1 cellular context compared by ENCODE assay signal in the genomic region with DNA sequence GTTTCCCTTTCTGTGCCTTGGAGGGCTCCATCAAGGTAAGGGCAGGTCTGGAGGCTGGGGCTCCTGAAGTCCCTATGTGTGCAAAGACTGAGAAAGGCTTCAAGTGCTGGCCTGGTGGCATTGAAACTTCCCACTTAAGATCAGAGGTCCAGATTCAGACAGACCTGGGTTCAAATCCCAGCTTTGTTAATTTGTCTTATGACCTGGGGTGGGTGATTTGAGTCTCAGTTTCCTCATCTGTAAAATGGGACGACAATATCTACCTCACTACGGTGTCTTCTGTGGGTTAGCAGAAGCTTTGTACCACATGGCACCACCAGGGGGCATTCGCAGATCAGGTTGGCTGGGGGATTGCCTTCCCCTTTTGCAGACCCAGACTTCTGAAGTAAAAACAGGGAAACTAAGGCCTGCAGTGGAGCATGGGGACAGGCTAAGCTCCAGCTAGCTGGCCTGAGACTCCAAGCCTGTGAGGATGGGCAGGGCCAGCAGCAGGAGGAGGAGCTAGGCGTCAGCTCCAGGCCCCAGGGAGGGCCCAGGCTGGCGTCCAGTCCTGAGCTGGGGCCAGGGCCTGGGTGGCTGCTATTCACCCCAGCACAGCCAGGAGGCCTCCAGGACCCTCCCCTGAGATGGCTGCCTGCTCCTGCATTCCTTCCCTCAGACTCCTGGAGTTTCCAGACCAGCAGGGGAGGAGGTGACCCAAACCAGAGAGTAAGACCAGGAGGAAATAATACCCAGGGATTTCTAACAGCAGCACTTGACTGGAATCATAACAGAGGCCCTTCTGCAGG.
TF ChIP-seq lines count a peak whose summit lies in the region.

No MANE protein-coding gene starts in this region.

TF ChIP-seq in HEK293, 187 proteins besides CTCF, POLR2A, EP300 and RAD21 (continued from another document):
- TF ChIP-seq, protein P1, sequence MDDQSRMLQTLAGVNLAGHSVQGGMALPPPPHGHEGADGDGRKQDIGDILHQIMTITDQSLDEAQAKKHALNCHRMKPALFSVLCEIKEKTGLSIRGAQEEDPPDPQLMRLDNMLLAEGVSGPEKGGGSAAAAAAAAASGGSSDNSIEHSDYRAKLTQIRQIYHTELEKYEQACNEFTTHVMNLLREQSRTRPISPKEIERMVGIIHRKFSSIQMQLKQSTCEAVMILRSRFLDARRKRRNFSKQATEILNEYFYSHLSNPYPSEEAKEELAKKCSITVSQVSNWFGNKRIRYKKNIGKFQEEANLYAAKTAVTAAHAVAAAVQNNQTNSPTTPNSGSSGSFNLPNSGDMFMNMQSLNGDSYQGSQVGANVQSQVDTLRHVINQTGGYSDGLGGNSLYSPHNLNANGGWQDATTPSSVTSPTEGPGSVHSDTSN (CRISPR knock-in tag; IDR thresholded peaks at IDR 0.05), result peak; percentile 24; the same call in 1 of the 2 replicates
- TF ChIP-seq SP7 (tag by site-specific recombination; IDR thresholded peaks at IDR 0.05), result peak; percentile 33; the same call in 1 of the 2 replicates
- peak; percentile 31; the same call in 1 of the 2 replicates for TF ChIP-seq ZNF664 (tag by site-specific recombination; IDR thresholded peaks at IDR 0.05)
- TF ChIP-seq ZNF830 (tag by site-specific recombination; IDR thresholded peaks at IDR 0.05; ENCODE audit: low read depth), result no peak
- TF ChIP-seq, protein P2, sequence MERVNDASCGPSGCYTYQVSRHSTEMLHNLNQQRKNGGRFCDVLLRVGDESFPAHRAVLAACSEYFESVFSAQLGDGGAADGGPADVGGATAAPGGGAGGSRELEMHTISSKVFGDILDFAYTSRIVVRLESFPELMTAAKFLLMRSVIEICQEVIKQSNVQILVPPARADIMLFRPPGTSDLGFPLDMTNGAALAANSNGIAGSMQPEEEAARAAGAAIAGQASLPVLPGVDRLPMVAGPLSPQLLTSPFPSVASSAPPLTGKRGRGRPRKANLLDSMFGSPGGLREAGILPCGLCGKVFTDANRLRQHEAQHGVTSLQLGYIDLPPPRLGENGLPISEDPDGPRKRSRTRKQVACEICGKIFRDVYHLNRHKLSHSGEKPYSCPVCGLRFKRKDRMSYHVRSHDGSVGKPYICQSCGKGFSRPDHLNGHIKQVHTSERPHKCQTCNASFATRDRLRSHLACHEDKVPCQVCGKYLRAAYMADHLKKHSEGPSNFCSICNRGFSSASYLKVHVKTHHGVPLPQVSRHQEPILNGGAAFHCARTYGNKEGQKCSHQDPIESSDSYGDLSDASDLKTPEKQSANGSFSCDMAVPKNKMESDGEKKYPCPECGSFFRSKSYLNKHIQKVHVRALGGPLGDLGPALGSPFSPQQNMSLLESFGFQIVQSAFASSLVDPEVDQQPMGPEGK (tag by site-specific recombination; IDR thresholded peaks at IDR 0.05), result peak; percentile 65
- peak; percentile 36 for TF ChIP-seq ZNF335 (tag by site-specific recombination; conservative IDR thresholded peaks at IDR 0.05)
- peak; percentile 98 for TF ChIP-seq ZNF121 (tag by site-specific recombination; IDR thresholded peaks at IDR 0.05)
- 0 out of 2 replicates have a peak, but pooled peaks have one; percentile 48 for TF ChIP-seq ZNF2 (tag by site-specific recombination; IDR thresholded peaks at IDR 0.05)
- peak; percentile 73 for TF ChIP-seq ZIC2 (tag by site-specific recombination; IDR thresholded peaks at IDR 0.05)
- no peak for TF ChIP-seq EGR2 (tag by site-specific recombination; IDR thresholded peaks at IDR 0.05; ENCODE audit: low read depth)
- TF ChIP-seq, protein P3, sequence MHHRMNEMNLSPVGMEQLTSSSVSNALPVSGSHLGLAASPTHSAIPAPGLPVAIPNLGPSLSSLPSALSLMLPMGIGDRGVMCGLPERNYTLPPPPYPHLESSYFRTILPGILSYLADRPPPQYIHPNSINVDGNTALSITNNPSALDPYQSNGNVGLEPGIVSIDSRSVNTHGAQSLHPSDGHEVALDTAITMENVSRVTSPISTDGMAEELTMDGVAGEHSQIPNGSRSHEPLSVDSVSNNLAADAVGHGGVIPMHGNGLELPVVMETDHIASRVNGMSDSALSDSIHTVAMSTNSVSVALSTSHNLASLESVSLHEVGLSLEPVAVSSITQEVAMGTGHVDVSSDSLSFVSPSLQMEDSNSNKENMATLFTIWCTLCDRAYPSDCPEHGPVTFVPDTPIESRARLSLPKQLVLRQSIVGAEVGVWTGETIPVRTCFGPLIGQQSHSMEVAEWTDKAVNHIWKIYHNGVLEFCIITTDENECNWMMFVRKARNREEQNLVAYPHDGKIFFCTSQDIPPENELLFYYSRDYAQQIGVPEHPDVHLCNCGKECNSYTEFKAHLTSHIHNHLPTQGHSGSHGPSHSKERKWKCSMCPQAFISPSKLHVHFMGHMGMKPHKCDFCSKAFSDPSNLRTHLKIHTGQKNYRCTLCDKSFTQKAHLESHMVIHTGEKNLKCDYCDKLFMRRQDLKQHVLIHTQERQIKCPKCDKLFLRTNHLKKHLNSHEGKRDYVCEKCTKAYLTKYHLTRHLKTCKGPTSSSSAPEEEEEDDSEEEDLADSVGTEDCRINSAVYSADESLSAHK (tag by site-specific recombination; IDR thresholded peaks at IDR 0.05), result peak; percentile 43; the same call in 1 of the 2 replicates
- TF ChIP-seq ZSCAN30 (tag by site-specific recombination; IDR thresholded peaks at IDR 0.05), result peak; percentile 78
- TF ChIP-seq GLIS1 (tag by site-specific recombination; IDR thresholded peaks at IDR 0.05), result peak; percentile 90
- no peak for TF ChIP-seq ZNF350 (tag by site-specific recombination; IDR thresholded peaks at IDR 0.05)
- TF ChIP-seq, protein P4, sequence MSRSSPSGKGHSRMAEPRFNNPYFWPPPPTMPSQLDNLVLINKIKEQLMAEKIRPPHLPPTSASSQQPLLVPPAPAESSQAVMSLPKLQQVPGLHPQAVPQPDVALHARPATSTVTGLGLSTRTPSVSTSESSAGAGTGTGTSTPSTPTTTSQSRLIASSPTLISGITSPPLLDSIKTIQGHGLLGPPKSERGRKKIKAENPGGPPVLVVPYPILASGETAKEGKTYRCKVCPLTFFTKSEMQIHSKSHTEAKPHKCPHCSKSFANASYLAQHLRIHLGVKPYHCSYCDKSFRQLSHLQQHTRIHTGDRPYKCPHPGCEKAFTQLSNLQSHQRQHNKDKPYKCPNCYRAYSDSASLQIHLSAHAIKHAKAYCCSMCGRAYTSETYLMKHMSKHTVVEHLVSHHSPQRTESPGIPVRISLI (tag by site-specific recombination; IDR thresholded peaks at IDR 0.05), result no peak
- TF ChIP-seq, protein P5, sequence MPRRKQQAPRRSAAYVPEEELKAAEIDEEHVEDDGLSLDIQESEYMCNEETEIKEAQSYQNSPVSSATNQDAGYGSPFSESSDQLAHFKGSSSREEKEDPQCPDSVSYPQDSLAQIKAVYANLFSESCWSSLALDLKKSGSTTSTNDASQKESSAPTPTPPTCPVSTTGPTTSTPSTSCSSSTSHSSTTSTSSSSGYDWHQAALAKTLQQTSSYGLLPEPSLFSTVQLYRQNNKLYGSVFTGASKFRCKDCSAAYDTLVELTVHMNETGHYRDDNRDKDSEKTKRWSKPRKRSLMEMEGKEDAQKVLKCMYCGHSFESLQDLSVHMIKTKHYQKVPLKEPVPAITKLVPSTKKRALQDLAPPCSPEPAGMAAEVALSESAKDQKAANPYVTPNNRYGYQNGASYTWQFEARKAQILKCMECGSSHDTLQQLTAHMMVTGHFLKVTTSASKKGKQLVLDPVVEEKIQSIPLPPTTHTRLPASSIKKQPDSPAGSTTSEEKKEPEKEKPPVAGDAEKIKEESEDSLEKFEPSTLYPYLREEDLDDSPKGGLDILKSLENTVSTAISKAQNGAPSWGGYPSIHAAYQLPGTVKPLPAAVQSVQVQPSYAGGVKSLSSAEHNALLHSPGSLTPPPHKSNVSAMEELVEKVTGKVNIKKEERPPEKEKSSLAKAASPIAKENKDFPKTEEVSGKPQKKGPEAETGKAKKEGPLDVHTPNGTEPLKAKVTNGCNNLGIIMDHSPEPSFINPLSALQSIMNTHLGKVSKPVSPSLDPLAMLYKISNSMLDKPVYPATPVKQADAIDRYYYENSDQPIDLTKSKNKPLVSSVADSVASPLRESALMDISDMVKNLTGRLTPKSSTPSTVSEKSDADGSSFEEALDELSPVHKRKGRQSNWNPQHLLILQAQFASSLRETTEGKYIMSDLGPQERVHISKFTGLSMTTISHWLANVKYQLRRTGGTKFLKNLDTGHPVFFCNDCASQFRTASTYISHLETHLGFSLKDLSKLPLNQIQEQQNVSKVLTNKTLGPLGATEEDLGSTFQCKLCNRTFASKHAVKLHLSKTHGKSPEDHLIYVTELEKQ (tag by site-specific recombination; IDR thresholded peaks at IDR 0.05; ENCODE audit: borderline replicate concordance), result 0 out of 2 replicates have a peak, but pooled peaks have one; percentile 25
- peak; percentile 62; the same call in 1 of the 2 replicates for TF ChIP-seq ZNF24 (tag by site-specific recombination; IDR thresholded peaks at IDR 0.05)
- no peak for TF ChIP-seq ZNF37A (tag by site-specific recombination; IDR thresholded peaks at IDR 0.05)
- TF ChIP-seq, protein P6, sequence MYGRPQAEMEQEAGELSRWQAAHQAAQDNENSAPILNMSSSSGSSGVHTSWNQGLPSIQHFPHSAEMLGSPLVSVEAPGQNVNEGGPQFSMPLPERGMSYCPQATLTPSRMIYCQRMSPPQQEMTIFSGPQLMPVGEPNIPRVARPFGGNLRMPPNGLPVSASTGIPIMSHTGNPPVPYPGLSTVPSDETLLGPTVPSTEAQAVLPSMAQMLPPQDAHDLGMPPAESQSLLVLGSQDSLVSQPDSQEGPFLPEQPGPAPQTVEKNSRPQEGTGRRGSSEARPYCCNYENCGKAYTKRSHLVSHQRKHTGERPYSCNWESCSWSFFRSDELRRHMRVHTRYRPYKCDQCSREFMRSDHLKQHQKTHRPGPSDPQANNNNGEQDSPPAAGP (tag by site-specific recombination; IDR thresholded peaks at IDR 0.05), result peak; percentile 68; the same call in 1 of the 2 replicates
- peak; percentile 41; the same call in 1 of the 2 replicates for TF ChIP-seq KLF10 (tag by site-specific recombination; IDR thresholded peaks at IDR 0.05)
